Comparison of ENCODE assay signal across 1 cellular context in the genomic region with DNA sequence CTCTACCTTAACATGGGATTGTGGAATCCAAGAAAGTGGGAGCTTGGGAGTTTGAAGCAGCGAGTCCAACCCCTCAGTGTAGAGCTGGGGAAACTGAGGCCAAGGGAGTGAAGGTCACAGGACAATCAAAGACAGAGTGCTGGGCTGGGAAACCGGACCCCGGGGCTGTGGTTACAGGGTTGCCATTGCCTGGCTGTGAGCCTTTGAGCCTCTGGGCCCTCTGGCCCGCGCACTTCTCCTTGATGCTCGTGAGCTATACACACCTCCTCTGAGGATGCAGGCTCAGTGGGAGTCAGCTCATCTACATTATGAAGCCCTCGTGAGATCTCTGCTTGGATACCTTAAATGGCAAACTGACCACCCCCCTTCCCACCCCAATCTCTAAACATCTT.
A peak's percentile ranks its signal among the peaks of the same experiment; 100 is the strongest.
TF ChIP-seq lines count a peak whose summit lies in the region.

No MANE protein-coding gene starts in this region.

TF ChIP-seq in HepG2, 621 proteins besides CTCF, POLR2A, EP300 and RAD21 (continued from another document):
- TF ChIP-seq, protein P1, sequence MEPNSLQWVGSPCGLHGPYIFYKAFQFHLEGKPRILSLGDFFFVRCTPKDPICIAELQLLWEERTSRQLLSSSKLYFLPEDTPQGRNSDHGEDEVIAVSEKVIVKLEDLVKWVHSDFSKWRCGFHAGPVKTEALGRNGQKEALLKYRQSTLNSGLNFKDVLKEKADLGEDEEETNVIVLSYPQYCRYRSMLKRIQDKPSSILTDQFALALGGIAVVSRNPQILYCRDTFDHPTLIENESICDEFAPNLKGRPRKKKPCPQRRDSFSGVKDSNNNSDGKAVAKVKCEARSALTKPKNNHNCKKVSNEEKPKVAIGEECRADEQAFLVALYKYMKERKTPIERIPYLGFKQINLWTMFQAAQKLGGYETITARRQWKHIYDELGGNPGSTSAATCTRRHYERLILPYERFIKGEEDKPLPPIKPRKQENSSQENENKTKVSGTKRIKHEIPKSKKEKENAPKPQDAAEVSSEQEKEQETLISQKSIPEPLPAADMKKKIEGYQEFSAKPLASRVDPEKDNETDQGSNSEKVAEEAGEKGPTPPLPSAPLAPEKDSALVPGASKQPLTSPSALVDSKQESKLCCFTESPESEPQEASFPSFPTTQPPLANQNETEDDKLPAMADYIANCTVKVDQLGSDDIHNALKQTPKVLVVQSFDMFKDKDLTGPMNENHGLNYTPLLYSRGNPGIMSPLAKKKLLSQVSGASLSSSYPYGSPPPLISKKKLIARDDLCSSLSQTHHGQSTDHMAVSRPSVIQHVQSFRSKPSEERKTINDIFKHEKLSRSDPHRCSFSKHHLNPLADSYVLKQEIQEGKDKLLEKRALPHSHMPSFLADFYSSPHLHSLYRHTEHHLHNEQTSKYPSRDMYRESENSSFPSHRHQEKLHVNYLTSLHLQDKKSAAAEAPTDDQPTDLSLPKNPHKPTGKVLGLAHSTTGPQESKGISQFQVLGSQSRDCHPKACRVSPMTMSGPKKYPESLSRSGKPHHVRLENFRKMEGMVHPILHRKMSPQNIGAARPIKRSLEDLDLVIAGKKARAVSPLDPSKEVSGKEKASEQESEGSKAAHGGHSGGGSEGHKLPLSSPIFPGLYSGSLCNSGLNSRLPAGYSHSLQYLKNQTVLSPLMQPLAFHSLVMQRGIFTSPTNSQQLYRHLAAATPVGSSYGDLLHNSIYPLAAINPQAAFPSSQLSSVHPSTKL (CRISPR knock-in tag; IDR thresholded peaks at IDR 0.05), result no peak
- TF ChIP-seq ZNF3 (CRISPR knock-in tag; IDR thresholded peaks at IDR 0.05), result no peak
- TF ChIP-seq HBP1 (CRISPR knock-in tag; IDR thresholded peaks at IDR 0.05; ENCODE audit: low read depth), result no peak
- no peak for TF ChIP-seq FLYWCH1 (CRISPR knock-in tag; IDR thresholded peaks at IDR 0.05)
- TF ChIP-seq GATAD1 (CRISPR knock-in tag; IDR thresholded peaks at IDR 0.05), result no peak
- 0 out of 2 replicates have a peak, but pooled peaks have one; percentile 30 for TF ChIP-seq SSRP1 (CRISPR knock-in tag; IDR thresholded peaks at IDR 0.05)
- TF ChIP-seq, protein P2, sequence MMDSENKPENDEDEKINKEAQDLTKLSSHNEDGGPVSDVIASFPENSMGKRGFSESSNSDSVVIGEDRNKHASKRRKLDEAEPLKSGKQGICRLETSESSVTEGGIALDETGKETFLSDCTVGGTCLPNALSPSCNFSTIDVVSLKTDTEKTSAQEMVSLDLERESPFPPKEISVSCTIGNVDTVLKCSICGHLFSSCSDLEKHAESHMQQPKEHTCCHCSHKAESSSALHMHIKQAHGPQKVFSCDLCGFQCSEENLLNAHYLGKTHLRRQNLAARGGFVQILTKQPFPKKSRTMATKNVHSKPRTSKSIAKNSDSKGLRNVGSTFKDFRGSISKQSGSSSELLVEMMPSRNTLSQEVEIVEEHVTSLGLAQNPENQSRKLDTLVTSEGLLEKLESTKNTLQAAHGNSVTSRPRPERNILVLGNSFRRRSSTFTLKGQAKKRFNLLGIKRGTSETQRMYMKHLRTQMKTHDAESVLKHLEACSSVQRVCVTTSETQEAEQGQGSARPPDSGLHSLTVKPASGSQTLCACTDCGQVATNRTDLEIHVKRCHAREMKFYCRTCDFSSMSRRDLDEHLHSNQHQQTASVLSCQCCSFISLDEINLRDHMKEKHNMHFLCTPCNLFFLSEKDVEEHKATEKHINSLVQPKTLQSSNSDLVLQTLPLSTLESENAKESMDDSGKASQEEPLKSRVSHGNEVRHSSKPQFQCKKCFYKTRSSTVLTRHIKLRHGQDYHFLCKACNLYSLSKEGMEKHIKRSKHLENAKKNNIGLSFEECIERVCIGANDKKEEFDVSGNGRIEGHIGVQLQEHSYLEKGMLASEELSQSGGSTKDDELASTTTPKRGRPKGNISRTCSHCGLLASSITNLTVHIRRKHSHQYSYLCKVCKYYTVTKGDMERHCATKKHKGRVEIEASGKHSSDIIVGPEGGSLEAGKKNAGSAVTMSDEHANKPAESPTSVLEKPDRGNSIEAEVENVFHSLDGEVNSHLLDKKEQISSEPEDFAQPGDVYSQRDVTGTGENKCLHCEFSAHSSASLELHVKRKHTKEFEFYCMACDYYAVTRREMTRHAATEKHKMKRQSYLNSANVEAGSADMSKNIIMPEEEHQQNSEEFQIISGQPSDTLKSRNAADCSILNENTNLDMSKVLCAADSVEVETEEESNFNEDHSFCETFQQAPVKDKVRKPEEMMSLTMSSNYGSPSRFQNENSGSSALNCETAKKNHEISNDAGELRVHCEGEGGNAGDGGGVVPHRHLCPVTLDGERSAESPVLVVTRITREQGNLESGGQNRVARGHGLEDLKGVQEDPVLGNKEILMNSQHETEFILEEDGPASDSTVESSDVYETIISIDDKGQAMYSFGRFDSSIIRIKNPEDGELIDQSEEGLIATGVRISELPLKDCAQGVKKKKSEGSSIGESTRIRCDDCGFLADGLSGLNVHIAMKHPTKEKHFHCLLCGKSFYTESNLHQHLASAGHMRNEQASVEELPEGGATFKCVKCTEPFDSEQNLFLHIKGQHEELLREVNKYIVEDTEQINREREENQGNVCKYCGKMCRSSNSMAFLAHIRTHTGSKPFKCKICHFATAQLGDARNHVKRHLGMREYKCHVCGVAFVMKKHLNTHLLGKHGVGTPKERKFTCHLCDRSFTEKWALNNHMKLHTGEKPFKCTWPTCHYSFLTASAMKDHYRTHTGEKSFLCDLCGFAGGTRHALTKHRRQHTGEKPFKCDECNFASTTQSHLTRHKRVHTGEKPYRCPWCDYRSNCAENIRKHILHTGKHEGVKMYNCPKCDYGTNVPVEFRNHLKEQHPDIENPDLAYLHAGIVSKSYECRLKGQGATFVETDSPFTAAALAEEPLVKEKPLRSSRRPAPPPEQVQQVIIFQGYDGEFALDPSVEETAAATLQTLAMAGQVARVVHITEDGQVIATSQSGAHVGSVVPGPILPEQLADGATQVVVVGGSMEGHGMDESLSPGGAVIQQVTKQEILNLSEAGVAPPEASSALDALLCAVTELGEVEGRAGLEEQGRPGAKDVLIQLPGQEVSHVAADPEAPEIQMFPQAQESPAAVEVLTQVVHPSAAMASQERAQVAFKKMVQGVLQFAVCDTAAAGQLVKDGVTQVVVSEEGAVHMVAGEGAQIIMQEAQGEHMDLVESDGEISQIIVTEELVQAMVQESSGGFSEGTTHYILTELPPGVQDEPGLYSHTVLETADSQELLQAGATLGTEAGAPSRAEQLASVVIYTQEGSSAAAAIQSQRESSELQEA (CRISPR knock-in tag; IDR thresholded peaks at IDR 0.05; ENCODE audit: not compliant biosample characterization), result no peak
- no peak for TF ChIP-seq HNRNPH1 (optimal IDR thresholded peaks at IDR 0.05; ENCODE audit: low read depth, low read length)
- no peak for TF ChIP-seq DNMT3B (CRISPR knock-in tag; conservative IDR thresholded peaks at IDR 0.05)
- TF ChIP-seq SP2 (CRISPR knock-in tag; IDR thresholded peaks at IDR 0.05), result no peak
- TF ChIP-seq, protein P3, sequence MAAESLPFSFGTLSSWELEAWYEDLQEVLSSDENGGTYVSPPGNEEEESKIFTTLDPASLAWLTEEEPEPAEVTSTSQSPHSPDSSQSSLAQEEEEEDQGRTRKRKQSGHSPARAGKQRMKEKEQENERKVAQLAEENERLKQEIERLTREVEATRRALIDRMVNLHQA (CRISPR knock-in tag; IDR thresholded peaks at IDR 0.05), result no peak
- TF ChIP-seq ZNF83 (CRISPR knock-in tag; IDR thresholded peaks at IDR 0.05; ENCODE audit: borderline replicate concordance), result no peak
- no peak for TF ChIP-seq ZFP90 (CRISPR knock-in tag; IDR thresholded peaks at IDR 0.05; ENCODE audit: borderline replicate concordance)
- no peak for TF ChIP-seq NFE2 (CRISPR knock-in tag; IDR thresholded peaks at IDR 0.05)
- TF ChIP-seq NFE2L2 (IDR thresholded peaks at IDR 0.05; ENCODE audit: low read length), result no peak
- TF ChIP-seq KDM2A (CRISPR knock-in tag; IDR thresholded peaks at IDR 0.05; ENCODE audit: borderline replicate concordance, low read depth), result 0 out of 2 replicates have a peak, but pooled peaks have one; percentile 10
- TF ChIP-seq EED (CRISPR knock-in tag; IDR thresholded peaks at IDR 0.05), result 0 out of 2 replicates have a peak, but pooled peaks have one; percentile 12
- TF ChIP-seq, protein P4, sequence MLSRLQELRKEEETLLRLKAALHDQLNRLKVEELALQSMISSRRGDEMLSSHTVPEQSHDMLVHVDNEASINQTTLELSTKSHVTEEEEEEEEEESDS (CRISPR knock-in tag; IDR thresholded peaks at IDR 0.05; ENCODE audit: borderline replicate concordance), result no peak
